Comparison of ENCODE assay signal across 19 cellular contexts in genomic region chr4:148359769-148360168, GRCh38.
"Had no signal": no experiment of that assay in that cellular context is flagged by ENCODE, and none has a peak within 500 bp of the region (broad histone marks: within the 10 kb centered on the region; RNA-seq: fewer than 3 reads in every experiment).

No MANE protein-coding gene starts in this region.

- H3K4me3 Mint-ChIP-seq: activated CD4-positive, alpha-beta memory T cell treated with anti-CD3 and anti-CD28 coated beads for 36 hours; mesothelial cell of epicardium; nephron had no signal

- H3K27ac ChIP-seq: ascending aorta, coronary artery, gastroesophageal sphincter, heart left ventricle, sigmoid colon, tibial nerve, vagina, WERI-Rb-1 had no signal

- DNase-seq: activated CD4-positive, alpha-beta memory T cell treated with anti-CD3 and anti-CD28 coated beads for 36 hours; activated gamma-delta T cell; activated T-cell treated with anti-CD3 and anti-CD28 coated beads, Interleukin-2, amount 50 U/mL, for 48 hours; heart left ventricle; islet precursor cell; sigmoid colon; stimulated activated CD4-positive, alpha-beta T cell treated with anti-CD3 and anti-CD28 coated beads, Interleukin-4, amount 100 ng/mL, for 4 hours; stimulated activated naive CD4-positive, alpha-beta T cell; SW 1271; WERI-Rb-1 had no signal

- H3K27me3 ChIP-seq: ascending aorta, gastroesophageal sphincter, heart left ventricle, sigmoid colon, tibial nerve, vagina had no signal

- ATAC-seq: esophagus mucosa, gastroesophageal sphincter, heart left ventricle had no signal

- H3K9me3 Mint-ChIP-seq: activated CD4-positive, alpha-beta memory T cell treated with anti-CD3 and anti-CD28 coated beads for 36 hours; mesothelial cell of epicardium; nephron had no signal

- H3K4me3 ChIP-seq: ascending aorta, coronary artery, gastroesophageal sphincter, heart left ventricle, lung, sigmoid colon, tibial nerve, vagina had no signal

- H3K36me3 Mint-ChIP-seq: activated CD4-positive, alpha-beta memory T cell treated with anti-CD3 and anti-CD28 coated beads for 36 hours; mesothelial cell of epicardium had no signal

- H3K4me1 ChIP-seq: tibial nerve had no signal

- H3K27ac Mint-ChIP-seq: activated CD4-positive, alpha-beta memory T cell treated with anti-CD3 and anti-CD28 coated beads for 36 hours; mesothelial cell of epicardium; nephron had no signal

- H3K36me3 ChIP-seq: ascending aorta, gastroesophageal sphincter, heart left ventricle, sigmoid colon, tibial nerve, vagina, WERI-Rb-1 had no signal

- H3K27me3 Mint-ChIP-seq: activated CD4-positive, alpha-beta memory T cell treated with anti-CD3 and anti-CD28 coated beads for 36 hours had no signal
